Comparison of ENCODE assay signal across 24 cellular contexts in the genomic region with DNA sequence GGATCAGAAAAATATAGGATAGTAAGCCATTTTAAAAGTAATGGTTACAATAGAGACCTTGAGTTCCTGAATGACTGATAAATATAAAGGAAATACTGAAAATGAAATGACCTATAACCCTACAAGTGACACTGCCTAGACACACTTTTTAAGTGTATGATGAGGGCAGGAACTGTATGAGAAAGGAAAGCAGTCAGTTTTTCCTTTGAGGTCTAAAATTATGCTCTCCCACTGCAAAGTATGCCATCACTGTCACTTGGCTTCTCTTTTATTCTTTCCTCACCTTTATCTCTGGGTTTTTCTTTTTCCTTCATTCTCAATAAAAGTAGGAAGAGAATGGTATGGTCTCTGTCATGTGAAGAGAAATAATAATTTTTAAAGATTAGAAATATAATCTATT.
"Had no signal": no experiment of that assay in that cellular context is flagged by ENCODE, and none has a peak within 500 bp of the region (broad histone marks: within the 10 kb centered on the region; RNA-seq: fewer than 3 reads in every experiment).

No MANE protein-coding gene starts in this region.

- ATAC-seq: activated CD8-positive, alpha-beta T cell treated with anti-CD3 and anti-CD28 coated beads, Interleukin-2, amount 10 ng/mL, durations not matched to agents 7 days and 5 days; activated T-cell treated with anti-CD3 and anti-CD28 coated beads, Interleukin-2, amount 50 U/mL, for 4 hours; T-helper 17 cell had no signal

- H3K36me3 Mint-ChIP-seq: activated naive CD8-positive, alpha-beta T cell had no signal

- H3K9me3 Mint-ChIP-seq: activated B cell treated with CpG ODN at 0.5 μM for 24 hours; activated naive CD4-positive, alpha-beta T cell treated with anti-CD3 and anti-CD28 coated beads for 36 hours; activated T-cell treated with anti-CD3 and anti-CD28 coated beads, Interleukin-2, amount 50 U/mL, for 4 hours had no signal

- H3K4me1 Mint-ChIP-seq: activated B cell treated with CpG ODN at 0.5 μM for 24 hours had no signal

- DNase-seq: activated B cell treated with CpG ODN at 0.5 μM for 24 hours; activated CD4-positive, alpha-beta T cell treated with anti-CD3 and anti-CD28 coated beads for 1 hour; activated CD4-positive, alpha-beta T cell treated with anti-CD3 and anti-CD28 coated beads, Interleukin-2, amount 50 U/mL, for 4 hours; activated CD8-positive, alpha-beta T cell treated with anti-CD3 and anti-CD28 coated beads, Interleukin-2, amount 10 ng/mL, durations not matched to agents 7 days and 5 days; activated gamma-delta T cell; activated naive CD4-positive, alpha-beta T cell treated with anti-CD3 and anti-CD28 coated beads for 36 hours; activated T-cell treated with anti-CD3 and anti-CD28 coated beads, Interleukin-2, amount 50 U/mL, for 4 hours; adrenal gland; anterior cingulate cortex; caudate nucleus; KBM-7; MV-4-11; NCI-H1105; NCI-H1436; NCI-H1694 treated with DMSO at 0.1 percent for 48 hours; NCI-H2029 treated with DMSO at 0.1 percent for 48 hours; NCI-H345; NCI-H510A; NCI-H526 treated with DMSO at 0.1 percent for 48 hours; NCI-H82; SIG-M5; T-helper 17 cell; T-helper 9 cell had no signal

- H3K4me3 Mint-ChIP-seq: activated B cell treated with CpG ODN at 0.5 μM for 24 hours; activated CD8-positive, alpha-beta T cell treated with anti-CD3 and anti-CD28 coated beads, Interleukin-2, amount 10 ng/mL, durations not matched to agents 7 days and 5 days; activated naive CD4-positive, alpha-beta T cell treated with anti-CD3 and anti-CD28 coated beads for 36 hours; activated naive CD8-positive, alpha-beta T cell; activated T-cell treated with anti-CD3 and anti-CD28 coated beads, Interleukin-2, amount 50 U/mL, for 4 hours; T-helper 17 cell had no signal

- H3K27ac Mint-ChIP-seq: activated B cell treated with CpG ODN at 0.5 μM for 24 hours; activated CD8-positive, alpha-beta T cell treated with anti-CD3 and anti-CD28 coated beads, Interleukin-2, amount 10 ng/mL, durations not matched to agents 7 days and 5 days; activated naive CD4-positive, alpha-beta T cell treated with anti-CD3 and anti-CD28 coated beads for 36 hours; activated naive CD8-positive, alpha-beta T cell; T-helper 17 cell had no signal

- H3K27me3 Mint-ChIP-seq: activated B cell treated with CpG ODN at 0.5 μM for 24 hours; activated naive CD8-positive, alpha-beta T cell; T-helper 17 cell had no signal
